ENCODE assay signal across 20 cellular contexts in the genomic region with DNA sequence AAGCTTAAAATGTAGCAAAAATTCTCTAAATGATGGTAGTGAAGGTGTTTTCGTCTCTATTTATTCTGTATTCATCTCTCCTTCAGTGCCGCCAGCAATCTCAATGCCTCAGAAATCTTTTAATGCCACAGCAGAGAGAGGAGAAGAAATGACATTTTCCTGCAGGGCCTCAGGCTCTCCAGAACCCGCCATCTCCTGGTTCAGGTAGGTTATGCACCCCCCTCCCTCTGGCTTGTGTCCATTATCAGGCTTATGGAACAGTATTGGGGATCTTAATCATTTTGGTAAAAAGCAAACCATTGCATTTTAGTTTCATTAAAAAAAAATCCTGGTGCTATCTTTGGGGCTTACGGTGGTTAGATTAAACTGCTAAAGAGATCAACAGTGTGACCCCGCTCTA.
A peak's percentile ranks its signal among the peaks of the same experiment; 100 is the strongest.
DNase-seq lines count a peak whose midpoint lies in the region; ATAC-seq and TF ChIP-seq lines count a peak whose summit lies in the region.
"Had no signal": no experiment of that assay in that cellular context is flagged by ENCODE, and none has a peak within 500 bp of the region (broad histone marks: within the 10 kb centered on the region; RNA-seq: fewer than 3 reads in every experiment).

No MANE protein-coding gene starts in this region.

- POLR2A ChIA-PET in Caco-2 (lab: Charles Lee) = no interaction called here
- POLR2A ChIA-PET in activated CD8-positive, alpha-beta T cell treated with anti-CD3 and anti-CD28 coated beads for 36 hours (lab: Charles Lee) = no interaction called here

- no peak overlapping the region for H3K9ac ChIP-seq in SU-DHL-6 (ENCODE audit: low read length)

- H3K4me1 Mint-ChIP-seq in Caco-2 (ENCODE audit: low read depth, unreplicated experiment) = no peaks in the 10 kb centered on the region
- no peaks in the 10 kb centered on the region for H3K4me1 Mint-ChIP-seq in activated CD8-positive, alpha-beta T cell treated with anti-CD3 and anti-CD28 coated beads for 36 hours (ENCODE audit: low read depth)
- H3K4me1 Mint-ChIP-seq: CD4-positive, CD25-positive, alpha-beta regulatory T cell; T-helper 17 cell had no signal

- H3K27me3 Mint-ChIP-seq in Caco-2 (ENCODE audit: insufficient read depth, unreplicated experiment) = no peaks in the 10 kb centered on the region
- no peaks in the 10 kb centered on the region for H3K27me3 Mint-ChIP-seq in activated CD8-positive, alpha-beta T cell treated with anti-CD3 and anti-CD28 coated beads for 36 hours
- H3K27me3 Mint-ChIP-seq: CD4-positive, CD25-positive, alpha-beta regulatory T cell; T-helper 17 cell had no signal

- no peaks in the 10 kb centered on the region for H3K36me3 Mint-ChIP-seq in Caco-2 (ENCODE audit: insufficient read depth, unreplicated experiment)
- no peaks in the 10 kb centered on the region for H3K36me3 Mint-ChIP-seq in activated CD8-positive, alpha-beta T cell treated with anti-CD3 and anti-CD28 coated beads for 36 hours (ENCODE audit: low read depth)
- H3K36me3 Mint-ChIP-seq: CD4-positive, CD25-positive, alpha-beta regulatory T cell had no signal

- H3K36me3 ChIP-seq in Caco-2 (ENCODE audit: control insufficient read depth, insufficient read depth, low read length) = no peaks in the 10 kb centered on the region
- no peaks in the 10 kb centered on the region for H3K36me3 ChIP-seq in H7 (replicated peaks; ENCODE audit: control insufficient read depth, insufficient read depth, low read length)
- no peaks in the 10 kb centered on the region for H3K36me3 ChIP-seq in SU-DHL-6 (ENCODE audit: low read length)

- no peaks in the 10 kb centered on the region for H3F3A ChIP-seq in SU-DHL-6 (ENCODE audit: insufficient read depth)

- CTCF ChIA-PET in Caco-2 (lab: Charles Lee) = no interaction called here
- CTCF ChIA-PET in activated CD8-positive, alpha-beta T cell treated with anti-CD3 and anti-CD28 coated beads for 36 hours (lab: Charles Lee) = no interaction called here

- DNase-seq in Caco-2 = peak in 1 of 2 experiments; percentile 23
- peak; percentile 1 for DNase-seq in H7
- DNase-seq in foreskin fibroblast = no peak
- no peak for DNase-seq in CD1c-positive myeloid dendritic cell (ENCODE audit: extremely low spot score)
- DNase-seq in activated CD8-positive, alpha-beta T cell treated with anti-CD3 and anti-CD28 coated beads for 36 hours = no peak
- DNase-seq: ACHN; AML-193; Calu3; CD4-positive, CD25-positive, alpha-beta regulatory T cell; HCEC 1CT; KBM-7; NCI-H1417 treated with DMSO at 0.1 percent for 48 hours; NCI-H2029; NCI-H524; NK-92 treated with Interleukin-12 subunit alpha and Interleukin-12 subunit beta, amount 100 ng/mL, for 24 hours; SIG-M5; T-helper 17 cell had no signal

- ATAC-seq in GM18502 (IDR thresholded peaks at IDR 0.05; ENCODE audit: poor library complexity, unreplicated experiment) = no peak
- no peak for ATAC-seq in activated CD8-positive, alpha-beta T cell treated with anti-CD3 and anti-CD28 coated beads for 36 hours
- ATAC-seq: T-helper 17 cell had no signal

- H2AFZ ChIP-seq in SU-DHL-6 (ENCODE audit: low read depth, low read length, severe bottlenecking) = peak overlapping the region; percentile 37

- no peaks in the 10 kb centered on the region for H3K27me3 ChIP-seq in Caco-2 (replicated peaks; ENCODE audit: control insufficient read depth, insufficient read depth, low read length)
- no peaks in the 10 kb centered on the region for H3K27me3 ChIP-seq in H7 (ENCODE audit: control insufficient read depth, insufficient read depth, low read length)
- H3K27me3 ChIP-seq in SU-DHL-6 (ENCODE audit: low read length) = no peaks in the 10 kb centered on the region

- H3K27ac ChIP-seq in SU-DHL-6 (ENCODE audit: low read depth, low read length) = no peak overlapping the region
- H3K27ac ChIP-seq: HL-60 had no signal

- peak; percentile 12 to 24 for TF ChIP-seq CTCF in Caco-2 (IDR thresholded peaks at IDR 0.05; ENCODE audit: insufficient read depth in 1 of 2, low read depth in 1 of 2, low read length in 1 of 2, severe bottlenecking in 1 of 2, unreplicated experiment in 1 of 2)
- no peak for TF ChIP-seq CTCF in SU-DHL-6 (IDR thresholded peaks at IDR 0.05; ENCODE audit: insufficient read depth, low read length, poor library complexity, severe bottlenecking)
- TF ChIP-seq CTCF in foreskin fibroblast (IDR thresholded peaks at IDR 0.05; ENCODE audit: low read depth, low read length) = peak; percentile 6
- no peak for TF ChIP-seq CTCF in activated CD8-positive, alpha-beta T cell treated with anti-CD3 and anti-CD28 coated beads for 36 hours (IDR thresholded peaks at IDR 0.05)

- no peak overlapping the region for H3K4me3 ChIP-seq in Caco-2 (ENCODE audit: low read depth, low read length)
- H3K4me3 ChIP-seq in H7 (ENCODE audit: insufficient read depth, low read depth, low read length) = no peak overlapping the region
- H3K4me3 ChIP-seq in SU-DHL-6 (ENCODE audit: insufficient read depth, low read length, poor library complexity, severe bottlenecking) = no peak overlapping the region
- no peak overlapping the region for H3K4me3 ChIP-seq in foreskin fibroblast (ENCODE audit: low read depth in 1 of 2, low read length in 2 of 2)

- H3K27ac Mint-ChIP-seq in Caco-2 (ENCODE audit: unreplicated experiment) = no peak overlapping the region
- no peak overlapping the region for H3K27ac Mint-ChIP-seq in activated CD8-positive, alpha-beta T cell treated with anti-CD3 and anti-CD28 coated beads for 36 hours
- H3K27ac Mint-ChIP-seq: CD4-positive, CD25-positive, alpha-beta regulatory T cell; T-helper 17 cell had no signal

- no peak overlapping the region for H3K4me2 ChIP-seq in SU-DHL-6 (ENCODE audit: low read depth, low read length, poor library complexity, severe bottlenecking)

- no peaks in the 10 kb centered on the region for H3K9me2 ChIP-seq in SU-DHL-6 (replicated peaks; ENCODE audit: insufficient read depth, low read length)

- no peaks in the 10 kb centered on the region for H3K9me3 Mint-ChIP-seq in Caco-2 (ENCODE audit: unreplicated experiment)
- peaks cover 1% of the 10 kb centered on the region for H3K9me3 Mint-ChIP-seq in activated CD8-positive, alpha-beta T cell treated with anti-CD3 and anti-CD28 coated beads for 36 hours

- H3K4me1 ChIP-seq in Caco-2 = no peaks in the 10 kb centered on the region

- no peaks in the 10 kb centered on the region for H3K79me2 ChIP-seq in SU-DHL-6 (ENCODE audit: insufficient read depth, low read length)

- H3K4me3 Mint-ChIP-seq in Caco-2 (ENCODE audit: unreplicated experiment) = no peak overlapping the region
- H3K4me3 Mint-ChIP-seq in activated CD8-positive, alpha-beta T cell treated with anti-CD3 and anti-CD28 coated beads for 36 hours = no peak overlapping the region
- H3K4me3 Mint-ChIP-seq: CD4-positive, CD25-positive, alpha-beta regulatory T cell; T-helper 17 cell had no signal

- no peaks in the 10 kb centered on the region for H4K20me1 ChIP-seq in SU-DHL-6 (ENCODE audit: low read depth, low read length)

- intact Hi-C loops in Caco-2 (cut with micrococcal nuclease; ENCODE audit: unreplicated experiment) = no loop called here
- intact Hi-C loops in activated CD8-positive, alpha-beta T cell treated with anti-CD3 and anti-CD28 coated beads for 36 hours (cut with micrococcal nuclease) = no loop called here

- no peaks in the 10 kb centered on the region for H3K9me3 ChIP-seq in Caco-2
- no peaks in the 10 kb centered on the region for H3K9me3 ChIP-seq in SU-DHL-6 (ENCODE audit: insufficient read depth, low read length)

- BruUV-seq in Caco-2 (replicated peaks; lab: Mats Ljungman, UMichigan) = no TSS peak

Comparison
In these comparisons a context has a peak if more than half of its experiments do, and no peak if none do; other contexts are left out.
1. CTCF ChIP-seq: peak in Caco-2 (2 of 2) and foreskin fibroblast (single experiment); none in SU-DHL-6 (single experiment) and activated CD8-positive, alpha-beta T cell treated with anti-CD3 and anti-CD28 coated beads for 36 hours (single experiment).